ENCODE assay signal across 1 cellular context in genomic region chr3:149042766-149043386, GRCh38.
TF ChIP-seq lines count a peak whose summit lies in the region.

No MANE protein-coding gene starts in this region.

TF ChIP-seq in GM12878, 131 proteins besides CTCF, POLR2A, EP300 and RAD21 (continued from another document):
- TF ChIP-seq SMAD1 (IDR thresholded peaks at IDR 0.05; ENCODE audit: low read depth, partially characterized antibody) (no peak), RUNX3 (IDR thresholded peaks at IDR 0.05; ENCODE audit: low read length) (no peak), NFXL1 (IDR thresholded peaks at IDR 0.05; ENCODE audit: borderline replicate concordance) (no peak), RBBP5 (conservative IDR thresholded peaks at IDR 0.05) (no peak), BACH1 (IDR thresholded peaks at IDR 0.05; ENCODE audit: borderline replicate concordance) (no peak), ASH2L (IDR thresholded peaks at IDR 0.05; ENCODE audit: borderline replicate concordance, low read depth) (no peak), E2F4 (IDR thresholded peaks at IDR 0.05; ENCODE audit: low read depth, low read length) (no peak), MLLT1 (IDR thresholded peaks at IDR 0.05) (0 out of 2 replicates have a peak, but pooled peaks have one; percentile 24), IKZF1 (conservative IDR thresholded peaks at IDR 0.05) (no peak)
- TF ChIP-seq, protein P1, sequence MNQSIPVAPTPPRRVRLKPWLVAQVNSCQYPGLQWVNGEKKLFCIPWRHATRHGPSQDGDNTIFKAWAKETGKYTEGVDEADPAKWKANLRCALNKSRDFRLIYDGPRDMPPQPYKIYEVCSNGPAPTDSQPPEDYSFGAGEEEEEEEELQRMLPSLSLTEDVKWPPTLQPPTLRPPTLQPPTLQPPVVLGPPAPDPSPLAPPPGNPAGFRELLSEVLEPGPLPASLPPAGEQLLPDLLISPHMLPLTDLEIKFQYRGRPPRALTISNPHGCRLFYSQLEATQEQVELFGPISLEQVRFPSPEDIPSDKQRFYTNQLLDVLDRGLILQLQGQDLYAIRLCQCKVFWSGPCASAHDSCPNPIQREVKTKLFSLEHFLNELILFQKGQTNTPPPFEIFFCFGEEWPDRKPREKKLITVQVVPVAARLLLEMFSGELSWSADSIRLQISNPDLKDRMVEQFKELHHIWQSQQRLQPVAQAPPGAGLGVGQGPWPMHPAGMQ (IDR thresholded peaks at IDR 0.05; ENCODE audit: borderline replicate concordance) = no peak
